ENCODE assay signal across 17 cellular contexts in the genomic region with DNA sequence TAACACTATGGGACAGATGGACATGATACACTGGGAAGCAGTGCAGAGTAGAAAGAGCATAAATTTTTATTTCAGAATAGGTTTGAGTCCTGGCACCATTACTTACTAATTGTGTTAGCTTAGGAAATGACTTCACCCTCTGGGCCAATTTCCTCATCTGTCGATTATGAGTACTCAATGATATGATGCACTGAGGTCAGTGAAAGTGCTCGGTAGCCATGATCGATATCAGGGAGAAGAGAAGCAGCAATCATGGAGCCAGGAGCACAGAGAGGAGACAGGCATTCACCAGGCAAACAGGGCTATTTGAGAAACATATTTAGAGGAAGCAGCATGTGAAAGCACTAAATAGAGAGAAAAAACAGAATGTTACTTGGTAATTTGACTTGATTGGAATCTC.
A peak's percentile ranks its signal among the peaks of the same experiment; 100 is the strongest.
DNase-seq lines count a peak whose midpoint lies in the region; ATAC-seq and TF ChIP-seq lines count a peak whose summit lies in the region.
"Had no signal": no experiment of that assay in that cellular context is flagged by ENCODE, and none has a peak within 500 bp of the region (broad histone marks: within the 10 kb centered on the region; RNA-seq: fewer than 3 reads in every experiment).

No MANE protein-coding gene starts in this region.

- DNase-seq in CD1c-positive myeloid dendritic cell (ENCODE audit: extremely low spot score) = peak; percentile 18
- peak; percentile 25 for DNase-seq in ELR (ENCODE audit: low read depth)
- peak; percentile 32 for DNase-seq in epithelial cell of esophagus (ENCODE audit: low read depth)
- no peak for DNase-seq in stimulated activated naive CD4-positive, alpha-beta T cell treated with Interleukin-2 at 50 U/mL for 16 hours (lab: John Stamatoyannopoulos, UW)
- no peak for DNase-seq in islet precursor cell
- no peak for DNase-seq in hepatic stellate cell (ENCODE audit: low spot score)
- DNase-seq: C1 segment of cervical spinal cord, DMS79 treated with DMSO at 0.1 percent for 48 hours, HCEC 1CT, NCI-H1694 treated with DMSO at 0.1 percent for 48 hours, NCI-H2107, NCI-H510A, NCI-H748 treated with DMSO at 0.1 percent for 48 hours, PC-9, SIG-M5 had no signal

- no peak overlapping the region for H3K4me3 ChIP-seq in epithelial cell of esophagus (ENCODE audit: low read length)
- H3K4me3 ChIP-seq: PC-9 had no signal

- TF ChIP-seq CTCF in epithelial cell of esophagus (IDR thresholded peaks at IDR 0.05; ENCODE audit: insufficient read depth, low read depth, low read length, missing control alignments) = no peak

- 0 out of 3 replicates have a peak, but pooled peaks have one; percentile 28 for ATAC-seq in SK-N-SH treated with all-trans-retinoic acid at 6 μM for 48 hours
- ATAC-seq in HG03460 (IDR thresholded peaks at IDR 0.05; ENCODE audit: unreplicated experiment) = no peak

TF ChIP-seq in SK-N-SH treated with all-trans-retinoic acid at 6 μM for 48 hours, 23 proteins besides CTCF, POLR2A, EP300 and RAD21:
- TF ChIP-seq ISL1 (CRISPR knock-in tag; IDR thresholded peaks at IDR 0.05) (0 out of 2 replicates have a peak, but pooled peaks have one; percentile 7), ZFP3 (CRISPR knock-in tag; IDR thresholded peaks at IDR 0.05) (no peak)

Comparison
In these comparisons a context has a peak if more than half of its experiments do, and no peak if none do; other contexts are left out.
1. DNase-seq: peak in CD1c-positive myeloid dendritic cell (single experiment), ELR (single experiment) and epithelial cell of esophagus (single experiment); none in stimulated activated naive CD4-positive, alpha-beta T cell treated with Interleukin-2 at 50 U/mL for 16 hours (single experiment), islet precursor cell (single experiment) and hepatic stellate cell (single experiment).